ENCODE assay signal across 8 cellular contexts in the genomic region with DNA sequence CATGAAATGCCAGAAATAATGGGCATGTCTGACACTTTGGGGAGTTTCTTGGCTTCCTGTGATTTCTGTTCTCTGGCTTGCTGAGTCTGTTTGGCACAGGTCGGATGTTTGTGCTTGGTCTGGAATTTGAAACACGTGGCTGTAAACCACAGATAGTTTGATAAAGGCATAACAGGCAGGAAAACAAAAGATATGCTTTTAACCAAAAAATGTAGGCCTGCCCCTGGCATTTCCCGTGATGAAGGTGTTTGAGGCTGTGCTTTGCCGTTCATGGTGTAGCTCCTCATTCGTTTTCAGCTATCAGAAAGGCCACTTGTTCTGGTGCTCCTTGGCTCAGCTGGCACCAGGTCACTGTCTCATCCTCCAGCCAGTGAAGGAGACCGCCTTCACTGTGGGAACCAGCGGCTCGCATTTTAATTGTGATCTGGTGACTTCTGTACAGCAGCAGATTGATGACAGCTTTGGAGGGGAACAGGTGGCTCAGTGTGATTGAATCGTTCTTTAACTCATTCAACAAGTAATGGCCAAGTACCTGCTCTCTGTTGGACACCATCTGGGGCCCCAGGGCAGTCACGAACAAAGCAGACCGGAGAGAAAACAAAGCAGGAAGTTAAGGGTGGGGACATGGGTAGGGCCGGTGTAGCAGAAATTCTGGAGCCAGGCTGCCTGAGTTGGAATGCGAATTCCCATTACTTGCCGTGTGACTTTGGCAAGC.
DNase-seq lines count a peak whose midpoint lies in the region; ATAC-seq and TF ChIP-seq lines count a peak whose summit lies in the region.

No MANE protein-coding gene starts in this region.

- H3K4me1 ChIP-seq in A673 (ENCODE audit: insufficient read depth, low read length, poor library complexity, severe bottlenecking) (peaks cover 60% of the 10 kb centered on the region), neutrophil (ENCODE audit: control insufficient read depth in 1 of 2, insufficient read depth in 1 of 2, low read depth in 1 of 2, low read length in 1 of 2) (peaks cover 66 to 73% of the 10 kb centered on the region in 2 experiments)

- H3K9me3 ChIP-seq in A673 (ENCODE audit: low read depth, low read length, poor library complexity, severe bottlenecking) = peaks cover 21% of the 10 kb centered on the region
- H3K9me3 ChIP-seq in neutrophil = no peaks in the 10 kb centered on the region

- TF ChIP-seq CTCF in A673 (conservative IDR thresholded peaks at IDR 0.05; ENCODE audit: low read depth, low read length) (no peak), HFFc6 (IDR thresholded peaks at IDR 0.05) (no peak), neutrophil (IDR thresholded peaks at IDR 0.05) (no peak)

- DNase-seq in A673 (ENCODE audit: low spot score) (peak; percentile 47), HFFc6 (peak; percentile 67), T-helper 9 cell (peak; percentile 15), erythroblast (lab: John Stamatoyannopoulos, UW) (peak; percentile 22 to 62), pons (ENCODE audit: low spot score) (no peak)

- BruUV-seq in A673 (replicated peaks; lab: Mats Ljungman, UMichigan) = no TSS peak

- POLR2A ChIA-PET in A673 (lab: Charles Lee; ENCODE audit: low non-redundant PET) = no interaction called here

- CTCF ChIA-PET in A673 (lab: Charles Lee) = no interaction called here

- H3K36me3 Mint-ChIP-seq in HFFc6 (ENCODE audit: low read depth) = peaks cover 21% of the 10 kb centered on the region

- peaks cover 3% of the 10 kb centered on the region for H3K36me3 ChIP-seq in A673 (ENCODE audit: insufficient read depth, low read length, poor library complexity, severe bottlenecking)
- H3K36me3 ChIP-seq in neutrophil = no peaks in the 10 kb centered on the region

- peak overlapping the region; percentile 76 for H3K27ac Mint-ChIP-seq in HFFc6

- ATAC-seq in HG03457 (IDR thresholded peaks at IDR 0.05; ENCODE audit: unreplicated experiment) (no peak), HG02970 (IDR thresholded peaks at IDR 0.05; ENCODE audit: low FRiP score, unreplicated experiment) (no peak)

- intact Hi-C loops in A673 (cut with micrococcal nuclease; ENCODE audit: unreplicated experiment) = no loop called here

- H3K9me3 Mint-ChIP-seq in HFFc6 = peaks cover 20% of the 10 kb centered on the region

- TF ChIP-seq POLR2A in erythroblast (IDR thresholded peaks at IDR 0.05; ENCODE audit: low read length) = no peak

- H3K4me3 ChIP-seq in A673 (ENCODE audit: low read depth, low read length, poor library complexity, severe bottlenecking) = no peak overlapping the region
- peak overlapping the region in 1 of 2 experiments; percentile 5 for H3K4me3 ChIP-seq in neutrophil (ENCODE audit: low read depth in 1 of 2, low read length in 1 of 2)

- peak overlapping the region; percentile 21 for H3K27ac ChIP-seq in A673 (ENCODE audit: low read depth, low read length, poor library complexity, severe bottlenecking)
- H3K27ac ChIP-seq in neutrophil = peak overlapping the region; percentile 93

- H3K27me3 ChIP-seq in A673 (replicated peaks; ENCODE audit: insufficient read depth, low read depth, low read length, poor library complexity) (no peaks in the 10 kb centered on the region), neutrophil (no peaks in the 10 kb centered on the region)

- no peaks in the 10 kb centered on the region; the same call in none of the 2 replicates for H3K27me3 Mint-ChIP-seq in HFFc6 (ENCODE audit: insufficient read depth)

- H3K4me3 Mint-ChIP-seq in HFFc6 = peak overlapping the region; percentile 53

- H3K4me1 Mint-ChIP-seq in HFFc6 (ENCODE audit: low read depth) = peaks cover 74% of the 10 kb centered on the region
